18 cellular contexts compared by ENCODE assay signal in the genomic region with DNA sequence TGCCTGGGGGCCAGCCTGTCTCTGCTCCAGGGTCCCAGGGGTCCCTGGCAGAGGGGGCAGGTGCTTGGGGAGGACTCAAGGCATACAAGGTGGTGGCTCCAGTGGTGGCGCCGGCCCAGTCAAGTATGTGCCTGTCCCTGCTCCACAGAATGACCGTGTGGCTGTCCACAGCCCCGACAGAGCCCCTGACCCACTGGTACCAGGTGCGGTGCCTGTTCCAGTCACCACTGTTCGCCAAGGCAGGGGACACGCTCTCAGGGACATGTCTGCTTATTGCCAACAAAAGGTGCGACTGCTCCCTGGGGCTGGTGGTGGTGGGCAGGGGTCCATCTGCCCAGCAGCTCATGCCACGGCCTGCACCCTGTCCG.
"Had no signal": no experiment of that assay in that cellular context is flagged by ENCODE, and none has a peak within 500 bp of the region (broad histone marks: within the 10 kb centered on the region; RNA-seq: fewer than 3 reads in every experiment).

No MANE protein-coding gene starts in this region.

- ATAC-seq: activated naive CD8-positive, alpha-beta T cell treated with anti-CD3 and anti-CD28 coated beads, Interleukin-2, amount 50 U/mL, for 24 hours; gastroesophageal sphincter; natural killer cell treated with Interleukin-12 subunit alpha and Interleukin-12 subunit beta and Interleukin-15 and Interleukin-18, amount 100 ng/mL, for 72 hours; right lobe of liver had no signal

- DNase-seq: activated gamma-delta T cell; activated naive CD4-positive, alpha-beta T cell treated with anti-CD3 and anti-CD28 coated beads, Interleukin-2, amount 50 U/mL, for 16 hours; activated naive CD8-positive, alpha-beta T cell treated with anti-CD3 and anti-CD28 coated beads, Interleukin-2, amount 50 U/mL, for 24 hours; activated T-cell treated with anti-CD3 and anti-CD28 coated beads, Interleukin-2, amount 50 U/mL, for 48 hours; esophagus squamous epithelium; hypothalamus; right lobe of liver; small intestine; stimulated activated CD4-positive, alpha-beta T cell treated with anti-CD3 and anti-CD28 coated beads, Interleukin-2, amount 100 ng/mL, for 24 hours; stomach; T-helper 1 cell; transverse colon had no signal

- H3K4me3 ChIP-seq: esophagus squamous epithelium, gastroesophageal sphincter, right lobe of liver, stomach, suprapubic skin, transverse colon had no signal

- H3K27me3 ChIP-seq: esophagus squamous epithelium, gastroesophageal sphincter, right lobe of liver, stomach, suprapubic skin, transverse colon had no signal

- H3K9me3 ChIP-seq: esophagus squamous epithelium, gastroesophageal sphincter, right lobe of liver, stomach, suprapubic skin, transverse colon had no signal

- FAIRE-seq: colon, small intestine, TTC549, urothelium cell line had no signal

- H3K27ac ChIP-seq: esophagus squamous epithelium, gastroesophageal sphincter, right lobe of liver, stomach, suprapubic skin, transverse colon had no signal

- H3K4me1 ChIP-seq: gastroesophageal sphincter, right lobe of liver, transverse colon had no signal
